8 cellular contexts compared by ENCODE assay signal in the genomic region with DNA sequence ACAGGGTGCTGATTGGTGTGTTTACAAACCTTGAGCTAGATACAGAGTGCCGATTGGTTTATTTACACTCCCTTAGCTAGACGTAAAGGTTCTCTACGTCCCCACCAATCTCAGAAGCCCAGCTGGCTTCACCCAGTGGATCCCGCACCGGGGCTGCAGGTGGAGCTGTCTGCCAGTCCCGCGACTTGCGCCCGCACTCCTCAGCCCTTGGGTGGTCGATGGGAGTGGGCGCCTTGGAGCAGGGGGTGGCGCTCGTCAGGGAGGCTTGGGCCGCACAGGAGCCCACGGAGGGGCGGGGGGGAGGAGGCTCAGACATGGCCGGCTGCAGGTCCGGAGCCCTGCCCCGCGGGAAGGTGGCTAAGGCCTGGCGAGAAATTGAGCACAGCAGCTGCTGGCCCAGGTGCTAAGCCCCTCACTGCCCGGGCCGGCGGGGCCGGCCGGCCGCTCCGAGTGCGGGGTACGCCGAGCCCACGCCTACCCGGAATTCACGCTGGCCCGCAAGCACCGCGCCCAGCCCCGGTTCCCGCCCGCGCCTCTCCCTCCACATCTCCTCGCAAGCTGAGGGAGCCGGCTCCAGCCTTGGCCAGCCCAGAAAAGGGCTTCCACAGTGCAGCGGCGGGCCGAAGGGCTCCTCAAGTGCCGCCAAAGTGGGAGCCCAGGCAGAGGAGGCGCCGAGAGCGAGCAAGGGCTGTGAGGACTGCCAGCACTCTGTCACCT.
DNase-seq lines count a peak whose midpoint lies in the region; ATAC-seq, FAIRE-seq and TF ChIP-seq lines count a peak whose summit lies in the region.
"Not testable (repeated sequence)": the region's sequence is repeated elsewhere in the genome, so short reads cannot be mapped to it uniquely, and the experiment has no call there.

No MANE protein-coding gene starts in this region.

- not testable (repeated sequence) for H3K4me3 ChIP-seq in BE2C (ENCODE audit: low read depth, low read length); PC-9; body of pancreas
- H3K4me3 ChIP-seq in endothelial cell of umbilical vein (replicated peaks in 1 of 3; ENCODE audit: insufficient read depth in 1 of 3, low read depth in 1 of 3, low read length in 3 of 3) (peak overlapping the region in 1 of 3 experiments; percentile 19), liver (ENCODE audit: low read depth in 1 of 3, low read length in 3 of 3) (peak overlapping the region in 2 of 3 donors; percentile 29 to 42), testis (peak overlapping the region; percentile 40 to 56)

- not testable (repeated sequence) for H3K9me3 ChIP-seq in BE2C; PC-9 (ENCODE audit: insufficient read depth, low read depth); body of pancreas; endothelial cell of umbilical vein (replicated peaks; ENCODE audit: control insufficient read depth, insufficient read depth, low read length); liver (ENCODE audit: control insufficient read depth in 4 of 4, low read length in 3 of 4); testis

- H3F3A ChIP-seq in PC-9 (ENCODE audit: insufficient read depth, low read depth), result not testable (repeated sequence)

- H3K27me3 ChIP-seq in BE2C; body of pancreas; liver (ENCODE audit: control insufficient read depth in 4 of 4, insufficient read depth in 4 of 4, low read length in 3 of 4); testis: not testable (repeated sequence)
- peaks cover 28% of the 10 kb centered on the region for H3K27me3 ChIP-seq in PC-9 (ENCODE audit: insufficient read depth, low read depth)
- peaks cover 9 to 15% of the 10 kb centered on the region in 2 experiments for H3K27me3 ChIP-seq in endothelial cell of umbilical vein (ENCODE audit: control insufficient read depth in 2 of 2, insufficient read depth in 2 of 2, low read length in 2 of 2)

- 18 to 41% methylated on average over 28 to 36 of the region's 50 CpGs for WGBS in body of pancreas, 2 donors
- WGBS in liver, result 42% methylated on average over 50 of the region's 50 CpGs
- 35 to 40% methylated on average over 2 to 38 of the region's 50 CpGs for WGBS in testis, 2 donors

- not testable (repeated sequence) for H3K36me3 ChIP-seq in BE2C; PC-9 (ENCODE audit: low read depth); body of pancreas (replicated peaks in 1 of 2; ENCODE audit: insufficient read depth in 1 of 2, low read depth in 2 of 2); endothelial cell of umbilical vein (ENCODE audit: control insufficient read depth in 2 of 2, extremely low read depth in 1 of 2, insufficient read depth in 2 of 2, low read length in 2 of 2); liver (ENCODE audit: control insufficient read depth in 4 of 4, insufficient read depth in 3 of 4, low read depth in 1 of 4, low read length in 3 of 4); testis (ENCODE audit: low read depth, missing control alignments)

- H3K9me2 ChIP-seq in PC-9 (ENCODE audit: insufficient read depth), result not testable (repeated sequence)

- not testable (repeated sequence) for TF ChIP-seq RAD21 in liver (IDR thresholded peaks at IDR 0.05)

- TF ChIP-seq POLR2A in body of pancreas (IDR thresholded peaks at IDR 0.05), result peak in 2 of 3 donors; percentile 15 to 30
- TF ChIP-seq POLR2A in endothelial cell of umbilical vein (IDR thresholded peaks at IDR 0.05; ENCODE audit: low read depth, low read length); testis (IDR thresholded peaks at IDR 0.05): not testable (repeated sequence)

- POLR2A ChIA-PET in PC-9 (lab: Charles Lee; ENCODE audit: unreplicated experiment); endothelial cell of umbilical vein (lab: Charles Lee): not testable (repeated sequence)

- CTCF ChIA-PET in PC-9 (lab: Charles Lee), result not testable (repeated sequence)
- CTCF ChIA-PET in endothelial cell of umbilical vein (lab: Charles Lee), result interaction anchor here (0.9 to 1.0 kb wide), 2 partner anchors 880 to 1723 kb away, joined by 3 to 4 read pairs; no protein-coding TSS in a partner anchor

- not testable (repeated sequence) for H3K79me2 ChIP-seq in PC-9 (ENCODE audit: low read depth); endothelial cell of umbilical vein (ENCODE audit: control insufficient read depth, insufficient read depth, low read length)

- H3K9ac ChIP-seq in endothelial cell of umbilical vein (replicated peaks; ENCODE audit: extremely low read depth, insufficient read depth, low read length); liver (ENCODE audit: low read depth in 1 of 2, low read length in 2 of 2): not testable (repeated sequence)

- DNase-seq in BE2C (peak; percentile 5), HuH-7 (ENCODE audit: low spot score) (peak; percentile 15), body of pancreas (peak; percentile 17 to 32 (median 20)), renal cortical epithelial cell (ENCODE audit: low read depth) (peak; percentile 9), testis (peak; percentile 58)
- not testable (repeated sequence) for DNase-seq in PC-9; endothelial cell of umbilical vein (ENCODE audit: low read depth, low spot score)

- H3K4me2 ChIP-seq in PC-9, result peak overlapping the region; percentile 28; the same call in 1 of the 2 replicates
- H3K4me2 ChIP-seq in endothelial cell of umbilical vein (ENCODE audit: insufficient read depth, low read length), result not testable (repeated sequence)

- not testable (repeated sequence) for H3K4me1 ChIP-seq in BE2C; PC-9 (replicated peaks; ENCODE audit: insufficient read depth); endothelial cell of umbilical vein (ENCODE audit: control insufficient read depth, extremely low read depth, insufficient read depth, low read length); testis
- H3K4me1 ChIP-seq in body of pancreas, result peaks cover 14% of the 10 kb centered on the region
- H3K4me1 ChIP-seq in liver (ENCODE audit: control insufficient read depth in 4 of 4, insufficient read depth in 4 of 4, low read length in 3 of 4), result peaks cover 0 to 17% (median 11%) of the 10 kb centered on the region in 4 donors

- dilution Hi-C loops in endothelial cell of umbilical vein (cut with MboI; ENCODE audit: extremely low pct_ligation_motif_present, low sequenced_read_pairs), result not testable (repeated sequence)

- H3K27ac ChIP-seq in PC-9; endothelial cell of umbilical vein (ENCODE audit: insufficient read depth, low read depth, low read length); liver (ENCODE audit: low read depth in 1 of 2, low read length in 2 of 2); testis: not testable (repeated sequence)
- H3K27ac ChIP-seq in body of pancreas, result peak overlapping the region in 3 of 4 donors; percentile 20 to 61 (median 45)

- H4K20me1 ChIP-seq in PC-9 (ENCODE audit: insufficient read depth); endothelial cell of umbilical vein (replicated peaks; ENCODE audit: control insufficient read depth, extremely low read depth, insufficient read depth, low read length): not testable (repeated sequence)

- FAIRE-seq in endothelial cell of umbilical vein (lab: Jason Lieb, UNC), result not testable (repeated sequence)

- intact Hi-C loops in PC-9 (cut with micrococcal nuclease; ENCODE audit: unreplicated experiment), result loop anchor here (5.0 to 10.0 kb wide), 2 partner anchors 142 to 1725 kb away; partner anchors contain the start of gene BRINP1
- intact Hi-C loops in body of pancreas (cut with DNase I); testis (cut with DNase I; ENCODE audit: low total_unique reads): not testable (repeated sequence)
- intact Hi-C loops in endothelial cell of umbilical vein (cut with micrococcal nuclease), result loop anchor here (5.0 to 10.0 kb wide), 3 partner anchors 232 to 1915 kb away; no protein-coding TSS in a partner anchor

- not testable (repeated sequence) for H3K9me1 ChIP-seq in endothelial cell of umbilical vein (replicated peaks; ENCODE audit: control insufficient read depth, extremely low read depth, insufficient read depth, low read length)

- not testable (repeated sequence) for H2AFZ ChIP-seq in PC-9; endothelial cell of umbilical vein (ENCODE audit: low read depth, low read length)

- BruUV-seq in PC-9 (replicated peaks; lab: Mats Ljungman, UMichigan); endothelial cell of umbilical vein (replicated peaks; lab: Mats Ljungman, UMichigan): not testable (repeated sequence)

- not testable (repeated sequence) for ATAC-seq in body of pancreas

- not testable (repeated sequence) for TF ChIP-seq CTCF in BE2C (IDR thresholded peaks at IDR 0.05; ENCODE audit: low read depth, low read length); PC-9 (conservative IDR thresholded peaks at IDR 0.05); body of pancreas (IDR thresholded peaks at IDR 0.05); endothelial cell of umbilical vein (IDR thresholded peaks at IDR 0.05; ENCODE audit: extremely low read depth in 1 of 2, insufficient read depth in 1 of 2, low read depth in 1 of 2, low read length in 2 of 2); liver (IDR thresholded peaks at IDR 0.05; ENCODE audit: low read depth, low read length, missing input control); testis (IDR thresholded peaks at IDR 0.05)

TF ChIP-seq in endothelial cell of umbilical vein, 7 proteins besides CTCF, POLR2A, EP300 and RAD21:
- TF ChIP-seq EZH2 (IDR thresholded peaks at IDR 0.05; ENCODE audit: borderline replicate concordance, low read depth, low read length, severe bottlenecking), result peak; percentile 17
